In the genomic region with DNA sequence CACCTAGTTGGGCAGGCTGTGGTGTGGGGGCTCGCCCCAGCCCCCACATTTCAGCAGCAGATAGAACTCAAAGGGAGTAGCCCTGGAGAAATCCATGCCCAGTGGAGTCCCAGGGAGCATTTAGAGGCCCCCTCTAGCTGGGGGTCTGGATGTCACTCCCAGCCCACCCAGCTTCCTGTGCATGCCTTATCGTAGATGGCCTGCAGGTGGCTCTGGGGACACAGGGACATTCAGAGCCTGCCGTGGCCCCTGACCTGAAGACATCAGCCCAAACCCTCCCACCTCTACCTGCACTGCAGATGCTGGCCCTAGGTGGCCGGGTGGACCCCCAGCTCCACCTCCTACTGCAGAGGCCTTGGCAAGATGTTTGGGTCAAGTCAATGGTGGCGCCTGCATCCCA, we compare ENCODE assay signal across 22 cellular contexts. TPM values are rescaled to one million over a fixed set of nuclear protein-coding genes. Genes with fewer than 3 reads are reported as not detected.
DNase-seq lines count a peak whose midpoint lies in the region; ATAC-seq and TF ChIP-seq lines count a peak whose summit lies in the region.
"Had no signal": no experiment of that assay in that cellular context is flagged by ENCODE, and none has a peak within 500 bp of the region (broad histone marks: within the 10 kb centered on the region; RNA-seq: fewer than 3 reads in every experiment).

No MANE protein-coding gene starts in this region.

- H3K36me3 ChIP-seq in Loucy (ENCODE audit: insufficient read depth, low read length): no peaks in the 10 kb centered on the region
- H3K36me3 ChIP-seq in testis (ENCODE audit: low read depth, missing control alignments): no peaks in the 10 kb centered on the region
- H3K36me3 ChIP-seq: left lung, right lobe of liver had no signal

- intact Hi-C loops in Right ventricle myocardium inferior (cut with DNase I): loop anchor here (10.0 kb wide), 1 partner anchor 250 kb away; no protein-coding TSS in a partner anchor
- intact Hi-C loops in cardiac septum (cut with DNase I): no loop called here
- intact Hi-C loops in testis (cut with DNase I; ENCODE audit: low total_unique reads): no loop called here

- H3K4me1 ChIP-seq in Loucy (ENCODE audit: insufficient read depth, low read length, poor library complexity, severe bottlenecking): no peaks in the 10 kb centered on the region
- no peaks in the 10 kb centered on the region for H3K4me1 ChIP-seq in testis
- H3K4me1 ChIP-seq: right lobe of liver had no signal

- TF ChIP-seq CTCF in Loucy (conservative IDR thresholded peaks at IDR 0.05; ENCODE audit: low read length) (peak; percentile 67), fibroblast of the aortic adventitia (IDR thresholded peaks at IDR 0.05; ENCODE audit: insufficient read depth, low read length) (peak; percentile 10), testis (IDR thresholded peaks at IDR 0.05) (no peak)

- no peaks in the 10 kb centered on the region for H3F3A ChIP-seq in Loucy (ENCODE audit: low read depth)

- H3K9me2 ChIP-seq in Loucy (replicated peaks; ENCODE audit: low read depth, low read length): no peaks in the 10 kb centered on the region

- H3K4me3 ChIP-seq in Loucy (ENCODE audit: low read length, poor library complexity, severe bottlenecking): no peak overlapping the region
- no peak overlapping the region for H3K4me3 ChIP-seq in fibroblast of the aortic adventitia (ENCODE audit: low read depth, low read length)
- H3K4me3 ChIP-seq in testis: no peak overlapping the region
- H3K4me3 ChIP-seq: left lung, right lobe of liver had no signal

- TF ChIP-seq POLR2A in testis (IDR thresholded peaks at IDR 0.05): no peak

- no peak overlapping the region for H2AFZ ChIP-seq in Loucy (ENCODE audit: low read length)

- H4K20me1 ChIP-seq in Loucy (ENCODE audit: insufficient read depth, low read length, poor library complexity, severe bottlenecking): no peaks in the 10 kb centered on the region

- WGBS in testis, 2 donors: 70% methylated on average over 5 of the region's 5 CpGs; no CpG with 5 or more reads in 1 of the 2 donors

- H3K27ac ChIP-seq in testis: no peak overlapping the region
- H3K27ac ChIP-seq: left lung, right lobe of liver had no signal

- H3K27me3 ChIP-seq in Loucy (ENCODE audit: insufficient read depth, low read length, poor library complexity, severe bottlenecking) (no peaks in the 10 kb centered on the region), testis (no peaks in the 10 kb centered on the region)
- H3K27me3 ChIP-seq: right lobe of liver had no signal

- no peak for DNase-seq in Right ventricle myocardium inferior (ENCODE audit: missing footprints)
- no peak for DNase-seq in cardiac septum (ENCODE audit: low spot score)
- DNase-seq in fibroblast of the aortic adventitia (ENCODE audit: low read depth): no peak
- DNase-seq in NCI-H446 (lab: John Stamatoyannopoulos, UW): no peak
- no peak for DNase-seq in testis
- no peak for DNase-seq in NCI-H2107 (lab: John Stamatoyannopoulos, UW)
- DNase-seq in T1000 (lab: John Stamatoyannopoulos, UW): no peak
- DNase-seq: activated B cell treated with CpG ODN at 0.5 μM for 24 hours; activated naive CD4-positive, alpha-beta T cell treated with Interleukin-2 at 50 U/mL for 16 hours; hypothalamus; natural killer cell; NCI-H1930; NCI-H524 treated with DMSO at 0.1 percent for 48 hours; RPMI8226; T-cell had no signal

- H3K9ac ChIP-seq in Loucy (ENCODE audit: low read depth, low read length, poor library complexity, severe bottlenecking): no peak overlapping the region

- peak; percentile 28 for ATAC-seq in Right ventricle myocardium inferior
- ATAC-seq: left lung, natural killer cell, T-cell had no signal

- no peaks in the 10 kb centered on the region for H3K9me3 ChIP-seq in Loucy (ENCODE audit: insufficient read depth, low read depth, low read length)
- no peaks in the 10 kb centered on the region for H3K9me3 ChIP-seq in testis
- H3K9me3 ChIP-seq: left lung, right lobe of liver had no signal

- no peak overlapping the region for H3K4me2 ChIP-seq in Loucy (ENCODE audit: low read depth, low read length, poor library complexity, severe bottlenecking)

- no peaks in the 10 kb centered on the region for H3K79me2 ChIP-seq in Loucy (ENCODE audit: insufficient read depth, low read length)

RNA-seq across cellular contexts. Expression of a gene that starts 49.0 kb away (rescaled TPM):
- total RNA-seq in Right ventricle myocardium inferior (1.2 TPM), cardiac septum (0.62 TPM), fibroblast of the aortic adventitia (ENCODE audit: low replicate concordance) (not detected in 2 replicates), testis (1 to 10 TPM; 7.6 TPM)
- 2.8 TPM for polyA plus RNA-seq in testis (ENCODE audit: insufficient read depth, low read depth, low replicate concordance)
- total RNA-seq: activated B cell treated with CpG ODN at 0.5 μM for 24 hours, fibroblast of lung, LHCN-M2, natural killer cell, right lobe of liver, T-cell, temporal lobe had no signal
- polyA plus RNA-seq: AG04450, fibroblast of lung had no signal

Comparison
In these comparisons a context has a peak if more than half of its experiments do, and no peak if none do; other contexts are left out.
1. CTCF ChIP-seq: peak in Loucy (single experiment) and fibroblast of the aortic adventitia (single experiment); none in testis (0 of 3).